In the genomic region with DNA sequence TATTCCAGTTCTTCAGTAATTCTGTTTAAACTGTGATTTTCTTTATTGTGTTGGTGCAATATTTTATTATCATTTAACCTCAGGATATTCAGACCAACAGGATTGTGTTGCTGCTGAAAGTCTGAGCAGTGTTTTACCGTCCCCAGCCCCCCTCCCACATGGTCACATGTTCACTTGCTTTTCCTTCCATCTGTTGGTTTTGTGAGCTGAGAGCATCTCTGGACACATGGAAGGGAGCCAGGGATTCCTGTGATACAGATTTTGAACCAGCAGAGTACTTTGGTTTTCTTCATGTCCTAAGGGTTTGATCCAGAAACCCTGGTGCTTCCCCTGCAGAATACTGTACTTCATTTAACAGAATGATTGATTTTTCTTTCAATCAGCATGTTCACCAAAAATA, we compare ENCODE assay signal across 19 cellular contexts. TPM values are rescaled to one million over a fixed set of nuclear protein-coding genes. Genes with fewer than 3 reads are reported as not detected.
DNase-seq lines count a peak whose midpoint lies in the region; TF ChIP-seq lines count a peak whose summit lies in the region.
"Had no signal": no experiment of that assay in that cellular context is flagged by ENCODE, and none has a peak within 500 bp of the region (broad histone marks: within the 10 kb centered on the region; RNA-seq: fewer than 3 reads in every experiment).

No MANE protein-coding gene starts in this region.

- H3K36me3 ChIP-seq in CD4-positive, alpha-beta memory T cell (ENCODE audit: insufficient read depth, low read length) = peaks cover 4% of the 10 kb centered on the region
- H3K36me3 ChIP-seq in neuronal stem cell (replicated peaks in 1 of 2; ENCODE audit: control insufficient read depth in 2 of 2, insufficient read depth in 2 of 2, low read length in 2 of 2) = peaks cover 2 to 68% of the 10 kb centered on the region in 2 donors
- H3K36me3 ChIP-seq in tibial artery = peaks cover 31 to 53% (median 47%) of the 10 kb centered on the region in 3 donors

- no peak overlapping the region for H2BK120ac ChIP-seq in neuronal stem cell (ENCODE audit: low read depth, low read length)

- no peak overlapping the region for H4K91ac ChIP-seq in neuronal stem cell (ENCODE audit: low read depth, low read length, poor library complexity)

- H3K27ac ChIP-seq in CD4-positive, alpha-beta memory T cell (ENCODE audit: low read depth, low read length) = no peak overlapping the region
- no peak overlapping the region for H3K27ac ChIP-seq in neuronal stem cell (replicated peaks; ENCODE audit: low read length)
- no peak overlapping the region for H3K27ac ChIP-seq in tibial artery
- H3K27ac ChIP-seq: BLaER1 had no signal

- H3K23ac ChIP-seq in neuronal stem cell (ENCODE audit: low read depth, low read length, poor library complexity) = no peak overlapping the region

- H2AK5ac ChIP-seq in neuronal stem cell (ENCODE audit: low read depth, low read length) = no peak overlapping the region

- peaks cover 9 to 11% of the 10 kb centered on the region in 2 donors for H3K36me3 Mint-ChIP-seq in CD4-positive, alpha-beta memory T cell

- no peak overlapping the region for H4K8ac ChIP-seq in neuronal stem cell (ENCODE audit: low read depth, low read length)

- no peak overlapping the region for H3K9ac ChIP-seq in neuronal stem cell (ENCODE audit: low read depth, low read length, poor library complexity)
- H3K9ac ChIP-seq: BLaER1 had no signal

- intact Hi-C loops in CD4-positive, alpha-beta memory T cell (cut with micrococcal nuclease) = no loop called here
- intact Hi-C loops in tibial artery (cut with DNase I; ENCODE audit: low total_unique reads) = no loop called here

- H3K4me3 ChIP-seq in CD4-positive, alpha-beta memory T cell (ENCODE audit: low read length in 2 of 2) = no peak overlapping the region
- no peak overlapping the region for H3K4me3 ChIP-seq in neuronal stem cell (ENCODE audit: low read length in 2 of 2)
- H3K4me3 ChIP-seq in tibial artery = no peak overlapping the region
- H3K4me3 ChIP-seq: BLaER1, MG63 had no signal

- H3K18ac ChIP-seq in neuronal stem cell (ENCODE audit: low read length) = no peak overlapping the region

- H3K27ac Mint-ChIP-seq in CD4-positive, alpha-beta memory T cell = no peak overlapping the region
- H3K27ac Mint-ChIP-seq: CD4-positive, alpha-beta T cell had no signal

- TF ChIP-seq CTCF in tibial artery (IDR thresholded peaks at IDR 0.05) = no peak

- no peak overlapping the region for H3K4me3 Mint-ChIP-seq in CD4-positive, alpha-beta memory T cell
- H3K4me3 Mint-ChIP-seq: CD4-positive, alpha-beta T cell had no signal

- no peaks in the 10 kb centered on the region for H3K4me1 Mint-ChIP-seq in CD4-positive, alpha-beta memory T cell

- CTCF ChIA-PET in CD4-positive, alpha-beta memory T cell (lab: Charles Lee; ENCODE audit: partially characterized antibody) = no interaction called here

- no CpG with 5 or more reads among the region's 1 CpG for WGBS in neuronal stem cell (ENCODE audit: extremely low coverage in 2 of 2, insufficient read length in 2 of 2, insufficient replicate concordance in 1 of 2), 2 donors

- H3K9me3 Mint-ChIP-seq in CD4-positive, alpha-beta memory T cell = peaks cover 0 to 2% (median 0%) of the 10 kb centered on the region in 8 donors
- H3K9me3 Mint-ChIP-seq: CD4-positive, alpha-beta T cell had no signal

- H2BK5ac ChIP-seq in neuronal stem cell (ENCODE audit: low read length) = no peak overlapping the region

- no peaks in the 10 kb centered on the region for H3K4me1 ChIP-seq in CD4-positive, alpha-beta memory T cell (ENCODE audit: insufficient read depth, low read length)
- H3K4me1 ChIP-seq in neuronal stem cell (ENCODE audit: control insufficient read depth in 2 of 2, insufficient read depth in 1 of 2, low read depth in 1 of 2, low read length in 2 of 2) = no peaks in the 10 kb centered on the region
- H3K4me1 ChIP-seq in tibial artery = peaks cover 0 to 17% (median 2%) of the 10 kb centered on the region in 4 donors

- H2BK15ac ChIP-seq in neuronal stem cell (ENCODE audit: low read length) = no peak overlapping the region

- no peak overlapping the region for H3K14ac ChIP-seq in neuronal stem cell (ENCODE audit: low read length)

- DNase-seq in G401 (ENCODE audit: low spot score) (peak; percentile 97), NCI-H2171 treated with DMSO at 0.1 percent for 48 hours (lab: John Stamatoyannopoulos, UW) (peak; percentile 49), cerebellar cortex (ENCODE audit: low spot score) (peak; percentile 96), pons (ENCODE audit: low spot score) (peak; percentile 27), neuronal stem cell (ENCODE audit: low spot score) (no peak), tibial artery (no peak)
- no peak for DNase-seq in CD4-positive, alpha-beta memory T cell
- DNase-seq: Caco-2; CD4-positive, alpha-beta T cell; DMS153; EL; MG63; NCI-H1417 treated with DMSO at 0.1 percent for 48 hours; NCI-H187; NCI-H2107; NCI-H2227 treated with DMSO at 0.1 percent for 48 hours; NCI-H510A; Right ventricle myocardium superior had no signal

- H2BK12ac ChIP-seq in neuronal stem cell (ENCODE audit: low read length) = no peak overlapping the region

- H2AFZ ChIP-seq in neuronal stem cell (ENCODE audit: low read length) = no peak overlapping the region

- in situ Hi-C loops in G401 (cut with HindIII; ENCODE audit: low sequenced_read_pairs) = no loop called here

- no peaks in the 10 kb centered on the region for H3K27me3 Mint-ChIP-seq in CD4-positive, alpha-beta memory T cell
- H3K27me3 Mint-ChIP-seq: CD4-positive, alpha-beta T cell had no signal

- H3K9me3 ChIP-seq in CD4-positive, alpha-beta memory T cell (ENCODE audit: control insufficient read depth in 1 of 2, low read length in 2 of 2) = no peaks in the 10 kb centered on the region
- H3K9me3 ChIP-seq in neuronal stem cell (replicated peaks in 1 of 2; ENCODE audit: control insufficient read depth in 2 of 2, insufficient read depth in 1 of 2, low read depth in 1 of 2, low read length in 2 of 2) (no peaks in the 10 kb centered on the region), tibial artery (no peaks in the 10 kb centered on the region)
- H3K9me3 ChIP-seq: BLaER1, Caco-2, MG63 had no signal

- no peak overlapping the region for H3K4me2 ChIP-seq in neuronal stem cell (ENCODE audit: insufficient read depth, low read length, poor library complexity, severe bottlenecking)
- H3K4me2 ChIP-seq: BLaER1 had no signal

- H3K27me3 ChIP-seq in CD4-positive, alpha-beta memory T cell (ENCODE audit: insufficient read depth, low read length) = no peaks in the 10 kb centered on the region
- H3K27me3 ChIP-seq in neuronal stem cell (ENCODE audit: control insufficient read depth in 3 of 3, insufficient read depth in 3 of 3, low read depth in 1 of 3, low read length in 3 of 3) = no peaks in the 10 kb centered on the region
- no peaks in the 10 kb centered on the region for H3K27me3 ChIP-seq in tibial artery
- H3K27me3 ChIP-seq: BLaER1, MG63 had no signal

- POLR2A ChIA-PET in CD4-positive, alpha-beta memory T cell (lab: Charles Lee; ENCODE audit: partially characterized antibody) = no interaction called here

- H3K79me1 ChIP-seq in neuronal stem cell (ENCODE audit: low read depth, low read length) = no peaks in the 10 kb centered on the region

- H3K4ac ChIP-seq in neuronal stem cell (ENCODE audit: low read length) = no peak overlapping the region

RNA-seq across cellular contexts. Expression of a gene that starts 11.9 kb away (rescaled TPM):
- total RNA-seq in G401 (2014; rRNA removed; shearing (Covaris generic)) = 3.7 and 5.0 TPM in 2 replicates
- under 1 TPM; 0.76 to 0.83 TPM for total RNA-seq in CD4-positive, alpha-beta memory T cell
- 1 to 10 TPM in 1 of 2 donors, under 1 TPM in 1; 0.83 to 1.5 TPM for polyA plus RNA-seq in CD4-positive, alpha-beta memory T cell
- 9.4 TPM for polyA plus RNA-seq in neuronal stem cell (2013, experiment 1 of 2)
- 9.7 TPM for polyA plus RNA-seq in neuronal stem cell (2013, experiment 2 of 2)

Comparison
In these comparisons a context has a peak if more than half of its experiments do, and no peak if none do; other contexts are left out.
1. DNase-seq: peak in G401 (single experiment), NCI-H2171 treated with DMSO at 0.1 percent for 48 hours (single experiment), cerebellar cortex (single experiment) and pons (single experiment); none in CD4-positive, alpha-beta memory T cell (0 of 5), neuronal stem cell (single experiment) and tibial artery (0 of 2).